Comparison of ENCODE assay signal across 9 cellular contexts in the genomic region with DNA sequence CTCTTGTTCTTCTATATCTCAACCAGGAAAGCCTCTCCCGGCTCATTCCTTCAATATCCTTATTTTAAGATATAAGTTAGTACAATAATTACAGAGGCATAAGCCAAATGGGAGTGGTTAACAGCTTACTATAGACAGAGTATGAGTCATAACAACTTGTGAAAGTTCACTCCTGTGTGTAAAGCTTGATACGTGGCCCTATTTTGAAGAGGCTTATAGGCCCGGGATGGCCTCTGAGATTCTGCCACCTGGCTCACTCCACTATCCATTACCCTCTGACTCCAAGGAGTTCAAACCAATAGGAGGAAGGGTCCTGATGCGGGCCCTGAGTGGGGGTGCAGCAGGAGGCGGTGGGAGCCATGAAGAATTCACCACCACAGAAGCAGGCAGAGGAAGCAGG. TPM values are rescaled to one million over a fixed set of nuclear protein-coding genes. Genes with fewer than 3 reads are reported as not detected.
A peak's percentile ranks its signal among the peaks of the same experiment; 100 is the strongest.
DNase-seq lines count a peak whose midpoint lies in the region; ATAC-seq and TF ChIP-seq lines count a peak whose summit lies in the region.
"Had no signal": no experiment of that assay in that cellular context is flagged by ENCODE, and none has a peak within 500 bp of the region (broad histone marks: within the 10 kb centered on the region; RNA-seq: fewer than 3 reads in every experiment).

No MANE protein-coding gene starts in this region.

- no peak for TF ChIP-seq CTCF in endothelial cell (IDR thresholded peaks at IDR 0.05; ENCODE audit: unreplicated experiment)
- no peak for TF ChIP-seq CTCF in esophagus muscularis mucosa (IDR thresholded peaks at IDR 0.05)
- TF ChIP-seq CTCF in uterus (IDR thresholded peaks at IDR 0.05) = no peak

- H3K9me3 Mint-ChIP-seq in endothelial cell (ENCODE audit: unreplicated experiment) = no peaks in the 10 kb centered on the region

- no peaks in the 10 kb centered on the region for H3K27me3 ChIP-seq in esophagus muscularis mucosa
- H3K27me3 ChIP-seq in uterus = no peaks in the 10 kb centered on the region
- H3K27me3 ChIP-seq: SJSA1 had no signal

- intact Hi-C loops in esophagus muscularis mucosa (cut with DNase I) = no loop called here
- intact Hi-C loops in uterus (cut with DNase I; ENCODE audit: low total_unique reads) = no loop called here

- TF ChIP-seq EP300 in esophagus muscularis mucosa (IDR thresholded peaks at IDR 0.05) = no peak

- peak overlapping the region; percentile 57 for H3K4me3 Mint-ChIP-seq in endothelial cell (ENCODE audit: unreplicated experiment)

- H3K4me3 ChIP-seq in esophagus muscularis mucosa = no peak overlapping the region
- no peak overlapping the region for H3K4me3 ChIP-seq in uterus
- H3K4me3 ChIP-seq: SJSA1 had no signal

- no peaks in the 10 kb centered on the region for H3K9me3 ChIP-seq in esophagus muscularis mucosa
- H3K9me3 ChIP-seq in uterus = no peaks in the 10 kb centered on the region
- H3K9me3 ChIP-seq: SJSA1 had no signal

- H3K27me3 Mint-ChIP-seq in endothelial cell (ENCODE audit: unreplicated experiment) = peaks cover 2% of the 10 kb centered on the region

- H3K4me1 ChIP-seq in esophagus muscularis mucosa (peaks cover 57 to 83% (median 64%) of the 10 kb centered on the region in 4 donors), uterus (peaks cover 0 to 14% of the 10 kb centered on the region in 2 donors)

- peaks cover 58% of the 10 kb centered on the region for H3K36me3 Mint-ChIP-seq in endothelial cell (ENCODE audit: low read depth, unreplicated experiment)

- WGBS in esophagus muscularis mucosa = 58% methylated on average over 5 of the region's 5 CpGs

- TF ChIP-seq POLR2A in esophagus muscularis mucosa (IDR thresholded peaks at IDR 0.05; ENCODE audit: low read depth) = no peak
- TF ChIP-seq POLR2A in uterus (IDR thresholded peaks at IDR 0.05) = no peak

- ATAC-seq in GM18499 (IDR thresholded peaks at IDR 0.05; ENCODE audit: insufficient read depth, unreplicated experiment) (peak; percentile 66), GM21576 (IDR thresholded peaks at IDR 0.05; ENCODE audit: unreplicated experiment) (peak; percentile 62), SK-N-SH treated with all-trans-retinoic acid at 6 μM for 48 hours (no peak)
- peak; percentile 90 for ATAC-seq in stimulated activated naive CD8-positive, alpha-beta T cell treated with anti-CD3 and anti-CD28 coated beads, Interleukin-15, Interleukin-2, amounts not matched to agents 100 U/mL and 50 U/mL, for 24 hours

- H3K27ac ChIP-seq in esophagus muscularis mucosa (replicated peaks in 1 of 4) = no peak overlapping the region
- no peak overlapping the region for H3K27ac ChIP-seq in uterus
- H3K27ac ChIP-seq: SJSA1 had no signal

- peak overlapping the region; percentile 83 for H3K27ac Mint-ChIP-seq in endothelial cell (ENCODE audit: unreplicated experiment)

- DNase-seq in Kasumi-1 (lab: John Stamatoyannopoulos, UW) (peak; percentile 37 to 55), endothelial cell (ENCODE audit: low spot score) (no peak), esophagus muscularis mucosa (ENCODE audit: extremely low spot score) (no peak), uterus (no peak)
- DNase-seq in stimulated activated naive CD8-positive, alpha-beta T cell treated with anti-CD3 and anti-CD28 coated beads, Interleukin-15, Interleukin-2, amounts not matched to agents 100 U/mL and 50 U/mL, for 24 hours = no peak

- peaks cover 20 to 95% (median 82%) of the 10 kb centered on the region in 4 donors for H3K36me3 ChIP-seq in esophagus muscularis mucosa
- no peaks in the 10 kb centered on the region for H3K36me3 ChIP-seq in uterus
- H3K36me3 ChIP-seq: SJSA1 had no signal

- peaks cover 34% of the 10 kb centered on the region for H3K4me1 Mint-ChIP-seq in endothelial cell (ENCODE audit: unreplicated experiment)

TF ChIP-seq in SK-N-SH treated with all-trans-retinoic acid at 6 μM for 48 hours, 23 proteins besides CTCF, POLR2A, EP300 and RAD21 (continues in another document):
- TF ChIP-seq ZNF8 (CRISPR knock-in tag; IDR thresholded peaks at IDR 0.05) = no peak
- TF ChIP-seq ISL1 (CRISPR knock-in tag; IDR thresholded peaks at IDR 0.05) = no peak
- TF ChIP-seq, protein P1, sequence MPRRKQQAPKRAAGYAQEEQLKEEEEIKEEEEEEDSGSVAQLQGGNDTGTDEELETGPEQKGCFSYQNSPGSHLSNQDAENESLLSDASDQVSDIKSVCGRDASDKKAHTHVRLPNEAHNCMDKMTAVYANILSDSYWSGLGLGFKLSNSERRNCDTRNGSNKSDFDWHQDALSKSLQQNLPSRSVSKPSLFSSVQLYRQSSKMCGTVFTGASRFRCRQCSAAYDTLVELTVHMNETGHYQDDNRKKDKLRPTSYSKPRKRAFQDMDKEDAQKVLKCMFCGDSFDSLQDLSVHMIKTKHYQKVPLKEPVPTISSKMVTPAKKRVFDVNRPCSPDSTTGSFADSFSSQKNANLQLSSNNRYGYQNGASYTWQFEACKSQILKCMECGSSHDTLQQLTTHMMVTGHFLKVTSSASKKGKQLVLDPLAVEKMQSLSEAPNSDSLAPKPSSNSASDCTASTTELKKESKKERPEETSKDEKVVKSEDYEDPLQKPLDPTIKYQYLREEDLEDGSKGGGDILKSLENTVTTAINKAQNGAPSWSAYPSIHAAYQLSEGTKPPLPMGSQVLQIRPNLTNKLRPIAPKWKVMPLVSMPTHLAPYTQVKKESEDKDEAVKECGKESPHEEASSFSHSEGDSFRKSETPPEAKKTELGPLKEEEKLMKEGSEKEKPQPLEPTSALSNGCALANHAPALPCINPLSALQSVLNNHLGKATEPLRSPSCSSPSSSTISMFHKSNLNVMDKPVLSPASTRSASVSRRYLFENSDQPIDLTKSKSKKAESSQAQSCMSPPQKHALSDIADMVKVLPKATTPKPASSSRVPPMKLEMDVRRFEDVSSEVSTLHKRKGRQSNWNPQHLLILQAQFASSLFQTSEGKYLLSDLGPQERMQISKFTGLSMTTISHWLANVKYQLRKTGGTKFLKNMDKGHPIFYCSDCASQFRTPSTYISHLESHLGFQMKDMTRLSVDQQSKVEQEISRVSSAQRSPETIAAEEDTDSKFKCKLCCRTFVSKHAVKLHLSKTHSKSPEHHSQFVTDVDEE (CRISPR knock-in tag; IDR thresholded peaks at IDR 0.05) = no peak
- TF ChIP-seq GLIS3 (CRISPR knock-in tag; IDR thresholded peaks at IDR 0.05) = no peak
- no peak for TF ChIP-seq RARB (CRISPR knock-in tag; IDR thresholded peaks at IDR 0.05)
- TF ChIP-seq ARNTL (CRISPR knock-in tag; IDR thresholded peaks at IDR 0.05; ENCODE audit: borderline replicate concordance, low read depth) = no peak
- TF ChIP-seq, protein P2, sequence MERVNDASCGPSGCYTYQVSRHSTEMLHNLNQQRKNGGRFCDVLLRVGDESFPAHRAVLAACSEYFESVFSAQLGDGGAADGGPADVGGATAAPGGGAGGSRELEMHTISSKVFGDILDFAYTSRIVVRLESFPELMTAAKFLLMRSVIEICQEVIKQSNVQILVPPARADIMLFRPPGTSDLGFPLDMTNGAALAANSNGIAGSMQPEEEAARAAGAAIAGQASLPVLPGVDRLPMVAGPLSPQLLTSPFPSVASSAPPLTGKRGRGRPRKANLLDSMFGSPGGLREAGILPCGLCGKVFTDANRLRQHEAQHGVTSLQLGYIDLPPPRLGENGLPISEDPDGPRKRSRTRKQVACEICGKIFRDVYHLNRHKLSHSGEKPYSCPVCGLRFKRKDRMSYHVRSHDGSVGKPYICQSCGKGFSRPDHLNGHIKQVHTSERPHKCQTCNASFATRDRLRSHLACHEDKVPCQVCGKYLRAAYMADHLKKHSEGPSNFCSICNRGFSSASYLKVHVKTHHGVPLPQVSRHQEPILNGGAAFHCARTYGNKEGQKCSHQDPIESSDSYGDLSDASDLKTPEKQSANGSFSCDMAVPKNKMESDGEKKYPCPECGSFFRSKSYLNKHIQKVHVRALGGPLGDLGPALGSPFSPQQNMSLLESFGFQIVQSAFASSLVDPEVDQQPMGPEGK (CRISPR knock-in tag; IDR thresholded peaks at IDR 0.05; ENCODE audit: borderline replicate concordance) = no peak
- no peak for TF ChIP-seq ZFP30 (CRISPR knock-in tag; IDR thresholded peaks at IDR 0.05)
- no peak for TF ChIP-seq ZNF565 (CRISPR knock-in tag; conservative IDR thresholded peaks at IDR 0.05; ENCODE audit: low read depth)
- no peak for TF ChIP-seq SNAI2 (CRISPR knock-in tag; IDR thresholded peaks at IDR 0.05)
- TF ChIP-seq, protein P3, sequence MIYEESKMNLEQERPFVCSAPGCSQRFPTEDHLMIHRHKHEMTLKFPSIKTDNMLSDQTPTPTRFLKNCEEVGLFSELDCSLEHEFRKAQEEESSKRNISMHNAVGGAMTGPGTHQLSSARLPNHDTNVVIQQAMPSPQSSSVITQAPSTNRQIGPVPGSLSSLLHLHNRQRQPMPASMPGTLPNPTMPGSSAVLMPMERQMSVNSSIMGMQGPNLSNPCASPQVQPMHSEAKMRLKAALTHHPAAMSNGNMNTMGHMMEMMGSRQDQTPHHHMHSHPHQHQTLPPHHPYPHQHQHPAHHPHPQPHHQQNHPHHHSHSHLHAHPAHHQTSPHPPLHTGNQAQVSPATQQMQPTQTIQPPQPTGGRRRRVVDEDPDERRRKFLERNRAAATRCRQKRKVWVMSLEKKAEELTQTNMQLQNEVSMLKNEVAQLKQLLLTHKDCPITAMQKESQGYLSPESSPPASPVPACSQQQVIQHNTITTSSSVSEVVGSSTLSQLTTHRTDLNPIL (CRISPR knock-in tag; IDR thresholded peaks at IDR 0.05; ENCODE audit: low read depth) = no peak
- no peak for TF ChIP-seq ZNF70 (CRISPR knock-in tag; IDR thresholded peaks at IDR 0.05)
- TF ChIP-seq ZFP3 (CRISPR knock-in tag; IDR thresholded peaks at IDR 0.05) = no peak
- TF ChIP-seq OSR1 (CRISPR knock-in tag; IDR thresholded peaks at IDR 0.05) = no peak
- TF ChIP-seq TCF4 (CRISPR knock-in tag; IDR thresholded peaks at IDR 0.05; ENCODE audit: borderline replicate concordance) = no peak
- no peak for TF ChIP-seq ZC3H10 (CRISPR knock-in tag; IDR thresholded peaks at IDR 0.05)
- TF ChIP-seq TOX (CRISPR knock-in tag; IDR thresholded peaks at IDR 0.05; ENCODE audit: borderline replicate concordance) = no peak
- TF ChIP-seq PPARA (CRISPR knock-in tag; IDR thresholded peaks at IDR 0.05; ENCODE audit: borderline replicate concordance) = no peak

RNA-seq across cellular contexts. Expression of a gene that starts 36.6 kb away (rescaled TPM):
- total RNA-seq in endothelial cell (ENCODE audit: unreplicated experiment) = 86.7 TPM
- total RNA-seq in esophagus muscularis mucosa = 10 to 100 TPM; 24.5 to 39.6 (median 37.8) TPM
- 10 to 100 TPM; 13.1 to 66.3 (median 37.1) TPM for total RNA-seq in uterus

RNA-seq across cellular contexts. Expression of a gene that starts 54.0 kb away (rescaled TPM):
- total RNA-seq in endothelial cell (ENCODE audit: unreplicated experiment) (23.7 TPM), esophagus muscularis mucosa (10 to 100 TPM; 17.8 to 22.6 (median 19.6) TPM), uterus (10 to 100 TPM; 12.0 to 45.9 (median 22.6) TPM)

Comparison
In these comparisons a context has a peak if more than half of its experiments do, and no peak if none do; other contexts are left out.
1. DNase-seq: peak in Kasumi-1 (2 of 2); none in endothelial cell (single experiment), stimulated activated naive CD8-positive, alpha-beta T cell treated with anti-CD3 and anti-CD28 coated beads, Interleukin-15, Interleukin-2, amounts not matched to agents 100 U/mL and 50 U/mL, for 24 hours (single experiment), esophagus muscularis mucosa (single experiment) and uterus (0 of 2).